8 cellular contexts compared by ENCODE assay signal in genomic region chr1:178037510-178038253, GRCh38. TPM values are rescaled to one million over a fixed set of nuclear protein-coding genes. Genes with fewer than 3 reads are reported as not detected.
DNase-seq lines count a peak whose midpoint lies in the region; ATAC-seq and TF ChIP-seq lines count a peak whose summit lies in the region.

No MANE protein-coding gene starts in this region.

- H3K4me3 Mint-ChIP-seq in activated T-helper 17 cell treated with anti-CD3 and anti-CD28 coated beads, Interleukin-2, amount 50 U/mL, for 72 hours = no peak overlapping the region

- H3K27me3 ChIP-seq in HAP-1 (ENCODE audit: low read depth) (no peaks in the 10 kb centered on the region), neutrophil (no peaks in the 10 kb centered on the region)

- ATAC-seq in Right ventricle myocardium superior (ENCODE audit: poor library complexity) = peak; percentile 98
- no peak for ATAC-seq in activated CD4-positive, CD25-positive, alpha-beta regulatory T cell treated with anti-CD3 and anti-CD28 coated beads, Interleukin-2, amount 50 U/mL, for 24 hours
- ATAC-seq in GM21367 (IDR thresholded peaks at IDR 0.05; ENCODE audit: unreplicated experiment) = no peak
- ATAC-seq in activated T-helper 17 cell treated with anti-CD3 and anti-CD28 coated beads, Interleukin-2, amount 50 U/mL, for 72 hours (replicated peaks) = no peak

- H3K36me3 ChIP-seq in HAP-1 (replicated peaks) (no peaks in the 10 kb centered on the region), neutrophil (no peaks in the 10 kb centered on the region)

- H3K27ac Mint-ChIP-seq in activated T-helper 17 cell treated with anti-CD3 and anti-CD28 coated beads, Interleukin-2, amount 50 U/mL, for 72 hours = no peak overlapping the region

- H3K27me3 Mint-ChIP-seq in activated T-helper 17 cell treated with anti-CD3 and anti-CD28 coated beads, Interleukin-2, amount 50 U/mL, for 72 hours = peaks cover 5% of the 10 kb centered on the region

- H3K27ac ChIP-seq in 22Rv1 (peak overlapping the region; percentile 59), neutrophil (peak overlapping the region; percentile 39)

- H3K4me1 Mint-ChIP-seq in activated T-helper 17 cell treated with anti-CD3 and anti-CD28 coated beads, Interleukin-2, amount 50 U/mL, for 72 hours = no peaks in the 10 kb centered on the region

- H3K36me3 Mint-ChIP-seq in activated T-helper 17 cell treated with anti-CD3 and anti-CD28 coated beads, Interleukin-2, amount 50 U/mL, for 72 hours (ENCODE audit: low read depth) = no peaks in the 10 kb centered on the region

- H3K9me3 ChIP-seq in HAP-1 (peaks cover 6% of the 10 kb centered on the region), neutrophil (no peaks in the 10 kb centered on the region)

- H3K9me3 Mint-ChIP-seq in activated T-helper 17 cell treated with anti-CD3 and anti-CD28 coated beads, Interleukin-2, amount 50 U/mL, for 72 hours = peaks cover 13% of the 10 kb centered on the region

- in situ Hi-C loops in HAP-1 (cut with MboI; ENCODE audit: low sequenced_read_pairs) = loop anchor here (10.0 kb wide), 1 partner anchor 237 kb away; no protein-coding TSS in a partner anchor

- peaks cover 17% of the 10 kb centered on the region for H3K4me1 ChIP-seq in HAP-1
- H3K4me1 ChIP-seq in neutrophil (ENCODE audit: control insufficient read depth in 1 of 2, insufficient read depth in 1 of 2, low read depth in 1 of 2, low read length in 1 of 2) = peaks cover 7 to 12% of the 10 kb centered on the region in 2 experiments

- H3K4me3 ChIP-seq in HAP-1 = peak overlapping the region; percentile 38
- H3K4me3 ChIP-seq in WI38 (ENCODE audit: low read depth, low read length) = peak overlapping the region; percentile 67
- H3K4me3 ChIP-seq in neutrophil (ENCODE audit: low read depth in 1 of 2, low read length in 1 of 2) = peak overlapping the region; percentile 61 to 68

- DNase-seq in HAP-1 (ENCODE audit: low spot score in 2 of 2) = peak; percentile 80 to 89
- peak; percentile 93 for DNase-seq in Right ventricle myocardium superior

- intact Hi-C loops in Right ventricle myocardium superior (cut with DNase I) = loop anchor here (1.0 to 10.0 kb wide), 3 partner anchors 21 to 247 kb away; partner anchors contain the start of gene RASAL2

- TF ChIP-seq CTCF in 22Rv1 (IDR thresholded peaks at IDR 0.05) (peak; percentile 98), WI38 (IDR thresholded peaks at IDR 0.05; ENCODE audit: low read depth, low read length) (no peak; the same call in 1 of the 2 replicates), neutrophil (IDR thresholded peaks at IDR 0.05) (peak; percentile 28)

RNA-seq across cellular contexts. Expression of gene RASAL2, which starts 56.2 kb away (rescaled TPM):
- total RNA-seq in Right ventricle myocardium superior = 26.8 TPM
- total RNA-seq in activated T-helper 17 cell treated with anti-CD3 and anti-CD28 coated beads, Interleukin-2, amount 50 U/mL, for 72 hours = under 1 TPM; 0.02 to 0.11 TPM

Comparison
In these comparisons a context has a peak if more than half of its experiments do, and no peak if none do; other contexts are left out.
1. RNA of gene RASAL2, which starts 56.2 kb away (total RNA-seq): 26.8 TPM in Right ventricle myocardium superior (single experiment); 0.02 to 0.11 TPM in activated T-helper 17 cell treated with anti-CD3 and anti-CD28 coated beads, Interleukin-2, amount 50 U/mL, for 72 hours; every median in the first group is over 10 times any median in the second.
2. Peak in every context shown above with its lines, with median percentiles within 50 percentile points of each other: H3K4me3 ChIP-seq.